In genomic region chr19:4065430-4066175, GRCh38 we compare ENCODE assay signal across 1 cellular context.
TF ChIP-seq lines count a peak whose summit lies in the region.

No MANE protein-coding gene starts in this region.

TF ChIP-seq in SK-N-SH treated with all-trans-retinoic acid at 6 μM for 48 hours, 23 proteins besides CTCF, POLR2A, EP300 and RAD21 (continued from another document):
- TF ChIP-seq CSRNP3 (CRISPR knock-in tag; IDR thresholded peaks at IDR 0.05), result no peak
- TF ChIP-seq SNAI2 (CRISPR knock-in tag; IDR thresholded peaks at IDR 0.05), result no peak
